In genomic region chr1:2320760-2321159, GRCh38 we compare ENCODE assay signal across 26 cellular contexts.
DNase-seq lines count a peak whose midpoint lies in the region; ATAC-seq and TF ChIP-seq lines count a peak whose summit lies in the region.
"Had no signal": no experiment of that assay in that cellular context is flagged by ENCODE, and none has a peak within 500 bp of the region (broad histone marks: within the 10 kb centered on the region; RNA-seq: fewer than 3 reads in every experiment).

No MANE protein-coding gene starts in this region.

- 0 out of 5 replicates have a peak, but pooled peaks cover 0 to 2% of the 10 kb centered on the region in 2 experiments for H3K9me3 Mint-ChIP-seq in H9
- H3K9me3 Mint-ChIP-seq: GM23338 had no signal

- H2BK12ac ChIP-seq in H9 (ENCODE audit: insufficient read length, low read depth, low read length), result no peak overlapping the region

- H3K79me1 ChIP-seq in H9 (ENCODE audit: insufficient read depth, low read depth, low read length, poor library complexity, severe bottlenecking) (no peaks in the 10 kb centered on the region), mesendoderm (ENCODE audit: low read length) (no peaks in the 10 kb centered on the region)

- H4K8ac ChIP-seq in H9 (replicated peaks; ENCODE audit: insufficient read length, low read depth, low read length) (no peak overlapping the region), mesendoderm (ENCODE audit: low read depth, low read length) (no peak overlapping the region)

- H3K9me3 ChIP-seq in H9 (ENCODE audit: control insufficient read depth, low read depth, low read length) (no peaks in the 10 kb centered on the region), skeletal muscle tissue (ENCODE audit: control insufficient read depth in 3 of 3, low read length in 3 of 3) (no peaks in the 10 kb centered on the region)
- H3K9me3 ChIP-seq: MG63, right lobe of liver, SJSA1 had no signal

- DNase-seq in H9 (no peak), caudate nucleus (lab: John Stamatoyannopoulos, UW) (no peak), mesendoderm (no peak), A172 (ENCODE audit: low spot score) (no peak), ecto neural progenitor cell (ENCODE audit: low spot score) (no peak)
- DNase-seq: ACHN; activated CD4-positive, alpha-beta T cell treated with anti-CD3 and anti-CD28 coated beads, Interleukin-2, amount 50 U/mL, for 48 hours; activated naive CD4-positive, alpha-beta T cell treated with anti-CD3 and anti-CD28 coated beads, Interleukin-2, amount 50 U/mL, for 16 hours; activated T-cell treated with anti-CD3 and anti-CD28 coated beads, Interleukin-2, amount 50 U/mL, for 1 hour; cortex of kidney; left cardiac atrium; MG63; NCI-H1436 treated with DMSO at 0.1 percent for 48 hours; NCI-H2171; NCI-H526 treated with DMSO at 0.1 percent for 48 hours; nucleus accumbens; right lobe of liver; stimulated activated CD4-positive, alpha-beta T cell treated with anti-CD3 and anti-CD28 coated beads, Interleukin-2, amount 100 ng/mL, for 24 hours; stimulated activated naive CD4-positive, alpha-beta T cell treated with Interleukin-2 at 50 U/mL for 16 hours; WERI-Rb-1 had no signal

- no peak overlapping the region for H3K23ac ChIP-seq in H9 (ENCODE audit: insufficient read length, low read depth, low read length)
- no peak overlapping the region for H3K23ac ChIP-seq in mesendoderm (ENCODE audit: low read length)

- H3K36me3 Mint-ChIP-seq in H9 (ENCODE audit: insufficient read depth in 1 of 3, low read depth in 3 of 3), result no peaks in the 10 kb centered on the region; a peak in 1 of 7 replicates

- H3K27ac ChIP-seq in H9 (ENCODE audit: insufficient read length, low read depth, low read length) (no peak overlapping the region), caudate nucleus (ENCODE audit: low read depth, low read length) (peak overlapping the region; percentile 26), mesendoderm (ENCODE audit: low read depth, low read length) (no peak overlapping the region), skeletal muscle tissue (ENCODE audit: low read depth, low read length) (peak overlapping the region; percentile 76)
- H3K27ac ChIP-seq: C4-2B, right lobe of liver, SJSA1, WERI-Rb-1 had no signal

- H3K36me3 ChIP-seq in mesendoderm (ENCODE audit: control insufficient read depth, insufficient read depth, low read length) (no peaks in the 10 kb centered on the region), skeletal muscle tissue (ENCODE audit: control insufficient read depth in 3 of 3, insufficient read depth in 3 of 3, low read length in 3 of 3) (no peaks in the 10 kb centered on the region)
- H3K36me3 ChIP-seq: MG63, right lobe of liver, SJSA1, WERI-Rb-1 had no signal

- H3K56ac ChIP-seq in H9 (ENCODE audit: insufficient read length, low read depth, low read length), result no peak overlapping the region
- H3K56ac ChIP-seq in mesendoderm (ENCODE audit: low read length), result peak overlapping the region; percentile 25

- H2BK15ac ChIP-seq in H9 (ENCODE audit: low read depth, low read length), result no peak overlapping the region; the same call in 1 of the 2 replicates
- no peak overlapping the region for H2BK15ac ChIP-seq in mesendoderm (replicated peaks; ENCODE audit: low read depth)

- H2BK20ac ChIP-seq in H9 (ENCODE audit: low read depth, low read length, poor library complexity, severe bottlenecking), result no peak overlapping the region

- peaks cover 6% of the 10 kb centered on the region for H3K27me3 Mint-ChIP-seq in H9 (ENCODE audit: low read depth)

- no peak overlapping the region for H2AFZ ChIP-seq in H9 (ENCODE audit: low read length)
- H2AFZ ChIP-seq: GM23338 had no signal

- no peak overlapping the region for H2AK5ac ChIP-seq in H9 (ENCODE audit: insufficient read length, low read length)
- no peak overlapping the region for H2AK5ac ChIP-seq in mesendoderm (ENCODE audit: low read length)

- H3K23me2 ChIP-seq in H9 (ENCODE audit: insufficient read length, low read depth, low read length, poor library complexity, severe bottlenecking), result no peaks in the 10 kb centered on the region

- H3K4ac ChIP-seq in H9 (ENCODE audit: low read depth, low read length) (no peak overlapping the region; the same call in 1 of the 2 replicates), mesendoderm (ENCODE audit: low read depth, low read length) (no peak overlapping the region)

- no peak overlapping the region for H3K4me3 ChIP-seq in mesendoderm (ENCODE audit: low read length)
- H3K4me3 ChIP-seq in skeletal muscle tissue (ENCODE audit: low read length in 3 of 3), result no peak overlapping the region
- H3K4me3 ChIP-seq: GM23338, MG63, right lobe of liver, SJSA1 had no signal

- H3K4me3 Mint-ChIP-seq in H9, result no peak overlapping the region
- H3K4me3 Mint-ChIP-seq: GM23338 had no signal

- H3K4me2 ChIP-seq in H9 (ENCODE audit: insufficient read depth, insufficient read length, low read length), result no peak overlapping the region
- H3K4me2 ChIP-seq in mesendoderm (ENCODE audit: low read length), result no peak overlapping the region
- H3K4me2 ChIP-seq: GM23338 had no signal

- H3T11ph ChIP-seq in H9 (ENCODE audit: low read length), result no peak overlapping the region

- no peak overlapping the region for H2BK120ac ChIP-seq in H9 (ENCODE audit: low read depth, low read length, poor library complexity, severe bottlenecking)
- H2BK120ac ChIP-seq in mesendoderm (ENCODE audit: low read depth, low read length), result no peak overlapping the region

- H3K14ac ChIP-seq in H9 (ENCODE audit: insufficient read depth, low read length), result peak overlapping the region; percentile 8; the same call in 1 of the 2 replicates

- H3K4me1 Mint-ChIP-seq in H9, result peaks cover 4 to 15% of the 10 kb centered on the region in 2 experiments

- H3K9ac ChIP-seq in H9 (ENCODE audit: extremely low read depth, insufficient read length, low read length) (no peak overlapping the region), mesendoderm (ENCODE audit: low read length) (no peak overlapping the region), skeletal muscle tissue (ENCODE audit: low read depth in 1 of 3, low read length in 3 of 3) (peak overlapping the region in 1 of 3 donors; percentile 45)

- H3K79me2 ChIP-seq in H9 (ENCODE audit: insufficient read depth, low read length), result no peaks in the 10 kb centered on the region
- H3K79me2 ChIP-seq in mesendoderm (ENCODE audit: control insufficient read depth, insufficient read depth, low read length), result no peaks in the 10 kb centered on the region

- peak overlapping the region in 1 of 3 experiments; percentile 27; a peak in 1 of 7 replicates for H3K27ac Mint-ChIP-seq in H9
- H3K27ac Mint-ChIP-seq: GM23338 had no signal

- H4K91ac ChIP-seq in H9 (ENCODE audit: insufficient read length, low read depth, low read length), result peak overlapping the region; percentile 44

- no peak overlapping the region for H2BK5ac ChIP-seq in H9 (ENCODE audit: insufficient read length, low read length)
- no peak overlapping the region for H2BK5ac ChIP-seq in mesendoderm (ENCODE audit: low read length)

- TF ChIP-seq CTCF in H9 (conservative IDR thresholded peaks at IDR 0.05), result no peak

- H4K5ac ChIP-seq in H9 (ENCODE audit: insufficient read length, low read depth, low read length) (no peak overlapping the region), mesendoderm (ENCODE audit: low read length) (no peak overlapping the region)

- no peaks in the 10 kb centered on the region for H3K27me3 ChIP-seq in H9 (ENCODE audit: insufficient read depth, low read length)
- no peaks in the 10 kb centered on the region for H3K27me3 ChIP-seq in mesendoderm (ENCODE audit: insufficient read depth, low read length, poor library complexity)
- H3K27me3 ChIP-seq in skeletal muscle tissue (ENCODE audit: control insufficient read depth in 3 of 3, insufficient read depth in 3 of 3, low read length in 3 of 3), result peaks cover 6 to 32% (median 27%) of the 10 kb centered on the region in 3 donors
- H3K27me3 ChIP-seq: MG63, right lobe of liver, SJSA1 had no signal

- peak overlapping the region; percentile 80 for H3K18ac ChIP-seq in H9 (ENCODE audit: insufficient read length, low read depth, low read length)
- H3K18ac ChIP-seq in mesendoderm (ENCODE audit: low read length), result no peak overlapping the region

- WGBS in H9 (ENCODE audit: extremely low coverage, insufficient read length, low lambda C conversion rate), result no CpG with 5 or more reads among the region's 13 CpGs
- WGBS in mesendoderm (ENCODE audit: extremely low coverage, insufficient coverage, low lambda C conversion rate), result no CpG with 5 or more reads among the region's 13 CpGs

- no peaks in the 10 kb centered on the region; the same call in 1 of the 2 replicates for H3K4me1 ChIP-seq in H9 (ENCODE audit: insufficient read depth, low read length)
- H3K4me1 ChIP-seq in mesendoderm (ENCODE audit: control insufficient read depth, low read depth, low read length), result no peaks in the 10 kb centered on the region
- H3K4me1 ChIP-seq in skeletal muscle tissue (ENCODE audit: control insufficient read depth in 3 of 3, insufficient read depth in 3 of 3, low read length in 3 of 3), result peaks cover 43 to 56% (median 46%) of the 10 kb centered on the region in 3 donors
- H3K4me1 ChIP-seq: right lobe of liver had no signal

- ATAC-seq in GM18511 (IDR thresholded peaks at IDR 0.05; ENCODE audit: unreplicated experiment) (no peak), GM18868 (IDR thresholded peaks at IDR 0.05; ENCODE audit: unreplicated experiment) (no peak)
- ATAC-seq: GM23338, right lobe of liver had no signal

- no peaks in the 10 kb centered on the region for H4K20me1 ChIP-seq in H9 (ENCODE audit: control insufficient read depth, insufficient read depth, insufficient read length)

Comparison
In these comparisons a context has a peak if more than half of its experiments do, and no peak if none do; other contexts are left out.
1. H3K27ac ChIP-seq: peak in caudate nucleus (single experiment) and skeletal muscle tissue (single experiment); none in H9 (single experiment) and mesendoderm (single experiment).